14 cellular contexts compared by ENCODE assay signal in genomic region chr15:68729789-68730201, GRCh38.
A peak's percentile ranks its signal among the peaks of the same experiment; 100 is the strongest.
DNase-seq lines count a peak whose midpoint lies in the region; ATAC-seq and TF ChIP-seq lines count a peak whose summit lies in the region.
"Had no signal": no experiment of that assay in that cellular context is flagged by ENCODE, and none has a peak within 500 bp of the region (broad histone marks: within the 10 kb centered on the region; RNA-seq: fewer than 3 reads in every experiment).

No MANE protein-coding gene starts in this region.

- H3K9ac ChIP-seq in mesenchymal stem cell (ENCODE audit: low read length): no peak overlapping the region

- H3K4me3 ChIP-seq in breast epithelium: no peak overlapping the region
- no peak overlapping the region for H3K4me3 ChIP-seq in mesenchymal stem cell (ENCODE audit: insufficient read depth in 1 of 2, low read depth in 1 of 2, low read length in 2 of 2)
- H3K4me3 ChIP-seq in lower leg skin (ENCODE audit: low read depth, poor library complexity, severe bottlenecking): no peak overlapping the region

- H3K36me3 ChIP-seq in breast epithelium: no peaks in the 10 kb centered on the region
- peaks cover 12 to 20% of the 10 kb centered on the region in 2 experiments for H3K36me3 ChIP-seq in mesenchymal stem cell (ENCODE audit: control insufficient read depth in 1 of 2, insufficient read depth in 2 of 2, low read depth in 1 of 2, low read length in 2 of 2)

- no peak overlapping the region for H2AK5ac ChIP-seq in mesenchymal stem cell (ENCODE audit: low read length, severe bottlenecking)

- H3K27ac ChIP-seq in breast epithelium: peak overlapping the region; percentile 3 to 12
- H3K27ac ChIP-seq in mesenchymal stem cell (ENCODE audit: low read length, poor library complexity, severe bottlenecking): peak overlapping the region; percentile 73
- H3K27ac ChIP-seq: epithelial cell of prostate had no signal

- no peak overlapping the region for H4K8ac ChIP-seq in mesenchymal stem cell (ENCODE audit: low read length)

- POLR2A ChIA-PET in MCF 10A (lab: Yijun Ruan, JAX): no interaction called here

- H3K4me1 ChIP-seq in breast epithelium (no peaks in the 10 kb centered on the region), mesenchymal stem cell (ENCODE audit: control insufficient read depth, insufficient read depth, low read depth, low read length) (peaks cover 21% of the 10 kb centered on the region)

- CTCF ChIA-PET in MCF 10A (lab: Yijun Ruan, JAX): interaction anchor here (0.5 to 2.0 kb wide), 10 partner anchors 8 to 801 kb away, joined by 3 to 9 read pairs (median 3); no protein-coding TSS in a partner anchor

- TF ChIP-seq CTCF in breast epithelium (IDR thresholded peaks at IDR 0.05) (no peak), MCF 10A (IDR thresholded peaks at IDR 0.05; ENCODE audit: unreplicated experiment) (no peak), lower leg skin (IDR thresholded peaks at IDR 0.05) (no peak)

- no TSS peak for BruUV-seq in MCF 10A (replicated peaks; lab: Mats Ljungman, UMichigan)

- no peaks in the 10 kb centered on the region for H3K9me3 ChIP-seq in breast epithelium
- no peaks in the 10 kb centered on the region for H3K9me3 ChIP-seq in mesenchymal stem cell (ENCODE audit: control insufficient read depth, low read length)

- H4K91ac ChIP-seq in mesenchymal stem cell (ENCODE audit: low read length): no peak overlapping the region

- H2BK12ac ChIP-seq in mesenchymal stem cell (ENCODE audit: low read length in 2 of 2): no peak overlapping the region

- H3K27me3 ChIP-seq in breast epithelium: no peaks in the 10 kb centered on the region
- no peaks in the 10 kb centered on the region for H3K27me3 ChIP-seq in mesenchymal stem cell (ENCODE audit: control insufficient read depth in 1 of 2, insufficient read depth in 1 of 2, low read length in 2 of 2)

- TF ChIP-seq POLR2A in breast epithelium (IDR thresholded peaks at IDR 0.05): no peak
- TF ChIP-seq POLR2A in lower leg skin (IDR thresholded peaks at IDR 0.05): no peak

- H2BK5ac ChIP-seq in mesenchymal stem cell (ENCODE audit: low read depth, low read length, poor library complexity, severe bottlenecking): no peak overlapping the region

- H3K27ac Mint-ChIP-seq in MCF 10A (ENCODE audit: low read depth, unreplicated experiment): no peak overlapping the region
- H3K27ac Mint-ChIP-seq in activated naive CD8-positive, alpha-beta T cell treated with anti-CD3 and anti-CD28 coated beads, Interleukin-2, amount 50 U/mL, for 24 hours: no peak overlapping the region
- H3K27ac Mint-ChIP-seq: activated CD8-positive, alpha-beta T cell treated with anti-CD3 and anti-CD28 coated beads for 36 hours; activated naive CD8-positive, alpha-beta T cell treated with anti-CD3 and anti-CD28 coated beads for 36 hours; immature natural killer cell had no signal

- H3K27me3 Mint-ChIP-seq in MCF 10A (ENCODE audit: insufficient read depth, unreplicated experiment): no peaks in the 10 kb centered on the region
- H3K27me3 Mint-ChIP-seq in activated naive CD8-positive, alpha-beta T cell treated with anti-CD3 and anti-CD28 coated beads, Interleukin-2, amount 50 U/mL, for 24 hours: no peaks in the 10 kb centered on the region
- H3K27me3 Mint-ChIP-seq: activated naive CD8-positive, alpha-beta T cell treated with anti-CD3 and anti-CD28 coated beads for 36 hours had no signal

- no peaks in the 10 kb centered on the region for H3K9me3 Mint-ChIP-seq in MCF 10A (ENCODE audit: unreplicated experiment)
- H3K9me3 Mint-ChIP-seq in activated naive CD8-positive, alpha-beta T cell treated with anti-CD3 and anti-CD28 coated beads, Interleukin-2, amount 50 U/mL, for 24 hours: no peaks in the 10 kb centered on the region
- H3K9me3 Mint-ChIP-seq: activated CD8-positive, alpha-beta T cell treated with anti-CD3 and anti-CD28 coated beads for 36 hours; activated naive CD8-positive, alpha-beta T cell treated with anti-CD3 and anti-CD28 coated beads for 36 hours; immature natural killer cell had no signal

- no peaks in the 10 kb centered on the region for H3K79me1 ChIP-seq in mesenchymal stem cell (replicated peaks; ENCODE audit: low read length, poor library complexity, severe bottlenecking)

- intact Hi-C loops in breast epithelium (cut with DNase I; ENCODE audit: low total_unique reads): loop anchor here (5.0 to 10.0 kb wide), 2 partner anchors 683 to 1805 kb away; partner anchors contain the start of gene KIF23
- intact Hi-C loops in MCF 10A (cut with micrococcal nuclease): loop anchor here (1.0 kb wide), 2 partner anchors 100 to 146 kb away; no protein-coding TSS in a partner anchor
- intact Hi-C loops in lower leg skin (cut with DNase I; ENCODE audit: low total_unique reads): no loop called here

- no peak overlapping the region for H3K23ac ChIP-seq in mesenchymal stem cell (ENCODE audit: low read length in 2 of 2)

- DNase-seq in breast epithelium (ENCODE audit: low spot score in 2 of 2): peak in 1 of 2 donors; percentile 41
- no peak for DNase-seq in MCF 10A (ENCODE audit: unreplicated experiment)
- DNase-seq in fibroblast of gingiva (ENCODE audit: low read depth): peak; percentile 67
- DNase-seq in mesenchymal stem cell: no peak
- DNase-seq in activated CD4-positive, alpha-beta T cell treated with anti-CD3 and anti-CD28 coated beads, Interleukin-2, amount 50 U/mL, for 4 hours: no peak
- DNase-seq in lower leg skin (ENCODE audit: low spot score in 2 of 2): no peak
- no peak for DNase-seq in activated naive CD8-positive, alpha-beta T cell treated with anti-CD3 and anti-CD28 coated beads, Interleukin-2, amount 50 U/mL, for 24 hours
- DNase-seq: DMS153, NCI-H2081 treated with DMSO at 0.1 percent for 48 hours had no signal

- no peak overlapping the region for H3K4me3 Mint-ChIP-seq in MCF 10A (ENCODE audit: unreplicated experiment)
- no peak overlapping the region for H3K4me3 Mint-ChIP-seq in activated naive CD8-positive, alpha-beta T cell treated with anti-CD3 and anti-CD28 coated beads, Interleukin-2, amount 50 U/mL, for 24 hours
- H3K4me3 Mint-ChIP-seq: activated CD8-positive, alpha-beta T cell treated with anti-CD3 and anti-CD28 coated beads for 36 hours; activated naive CD8-positive, alpha-beta T cell treated with anti-CD3 and anti-CD28 coated beads for 36 hours; immature natural killer cell had no signal

- H3K4me2 ChIP-seq in mesenchymal stem cell (ENCODE audit: low read length, poor library complexity, severe bottlenecking): no peak overlapping the region

- no peak for ATAC-seq in GM18868 (IDR thresholded peaks at IDR 0.05; ENCODE audit: unreplicated experiment)
- no peak for ATAC-seq in activated naive CD8-positive, alpha-beta T cell treated with anti-CD3 and anti-CD28 coated beads, Interleukin-2, amount 50 U/mL, for 24 hours
- ATAC-seq: activated CD8-positive, alpha-beta T cell treated with anti-CD3 and anti-CD28 coated beads for 36 hours had no signal

- H2BK15ac ChIP-seq in mesenchymal stem cell (ENCODE audit: low read depth, poor library complexity, severe bottlenecking): no peak overlapping the region

- WGBS in mesenchymal stem cell: 60% methylated on average over 3 of the region's 7 CpGs
- WGBS in lower leg skin, 2 donors: 26 to 31% methylated on average over 7 of the region's 7 CpGs

- no peak overlapping the region for H2BK120ac ChIP-seq in mesenchymal stem cell (ENCODE audit: low read depth, low read length)

- H3K4me1 Mint-ChIP-seq in MCF 10A (ENCODE audit: insufficient read depth, unreplicated experiment): no peaks in the 10 kb centered on the region
- H3K4me1 Mint-ChIP-seq in activated naive CD8-positive, alpha-beta T cell treated with anti-CD3 and anti-CD28 coated beads, Interleukin-2, amount 50 U/mL, for 24 hours: peaks cover 3% of the 10 kb centered on the region
- H3K4me1 Mint-ChIP-seq: activated naive CD8-positive, alpha-beta T cell treated with anti-CD3 and anti-CD28 coated beads for 36 hours had no signal

- H3K14ac ChIP-seq in mesenchymal stem cell (ENCODE audit: low read length in 2 of 2): no peak overlapping the region

- H3K4ac ChIP-seq in mesenchymal stem cell (ENCODE audit: low read depth in 1 of 2, low read length in 2 of 2): no peak overlapping the region

- H3K36me3 Mint-ChIP-seq in MCF 10A (ENCODE audit: insufficient read depth, unreplicated experiment): peaks cover 7% of the 10 kb centered on the region
- no peaks in the 10 kb centered on the region for H3K36me3 Mint-ChIP-seq in activated naive CD8-positive, alpha-beta T cell treated with anti-CD3 and anti-CD28 coated beads, Interleukin-2, amount 50 U/mL, for 24 hours (ENCODE audit: low read depth)
- H3K36me3 Mint-ChIP-seq: activated naive CD8-positive, alpha-beta T cell treated with anti-CD3 and anti-CD28 coated beads for 36 hours; immature natural killer cell had no signal

- H2AFZ ChIP-seq in mesenchymal stem cell (ENCODE audit: low read depth, low read length): no peak overlapping the region

- H3K18ac ChIP-seq in mesenchymal stem cell (ENCODE audit: low read depth in 1 of 2, low read length in 2 of 2): no peak overlapping the region
